In the genomic region with DNA sequence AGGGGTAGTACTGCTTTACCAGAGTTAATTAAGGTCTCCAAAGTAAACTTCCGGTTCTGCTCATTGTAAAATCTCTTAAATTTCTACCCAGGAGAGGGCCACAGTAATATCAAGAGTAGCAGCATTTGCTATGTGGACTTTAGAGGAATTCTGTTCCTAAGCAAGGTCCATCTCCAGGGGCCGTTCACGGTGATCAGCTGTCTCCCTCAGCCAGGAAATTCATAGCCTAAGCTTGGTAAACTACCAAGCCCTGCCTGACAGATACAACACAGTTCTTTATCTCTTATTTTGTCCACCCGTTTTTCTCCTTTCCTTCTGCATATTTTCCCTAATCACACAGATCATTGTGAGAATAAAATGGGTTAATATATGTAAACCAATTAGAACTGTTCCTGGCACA, we compare ENCODE assay signal across 9 cellular contexts. TPM values are rescaled to one million over a fixed set of nuclear protein-coding genes. Genes with fewer than 3 reads are reported as not detected.
DNase-seq lines count a peak whose midpoint lies in the region; ATAC-seq and TF ChIP-seq lines count a peak whose summit lies in the region.
"Had no signal": no experiment of that assay in that cellular context is flagged by ENCODE, and none has a peak within 500 bp of the region (broad histone marks: within the 10 kb centered on the region; RNA-seq: fewer than 3 reads in every experiment).

No MANE protein-coding gene starts in this region.

- no peak overlapping the region for H3K27ac ChIP-seq in CD4-positive, CD25-positive, alpha-beta regulatory T cell (ENCODE audit: insufficient read depth, low read length, poor library complexity, severe bottlenecking)
- H3K27ac ChIP-seq in Panc1 (ENCODE audit: low read length) = peak overlapping the region; percentile 84; the same call in 1 of the 2 replicates
- no peak overlapping the region for H3K27ac ChIP-seq in iPS-18a (ENCODE audit: low read length)
- no peak overlapping the region for H3K27ac ChIP-seq in prostate gland
- H3K27ac ChIP-seq: thoracic aorta had no signal

- H3K4me3 ChIP-seq in CD4-positive, CD25-positive, alpha-beta regulatory T cell (ENCODE audit: low read depth, low read length) = no peak overlapping the region
- H3K4me3 ChIP-seq in GM12864 (ENCODE audit: low read depth, low read length) = peak overlapping the region; percentile 99; the same call in 1 of the 2 replicates
- peak overlapping the region in 1 of 2 experiments; percentile 94; a peak in 3 of 4 replicates for H3K4me3 ChIP-seq in Panc1 (ENCODE audit: low read depth in 2 of 2, low read length in 2 of 2)
- peak overlapping the region; percentile 86 for H3K4me3 ChIP-seq in iPS-18a (ENCODE audit: low read length)
- no peak overlapping the region for H3K4me3 ChIP-seq in prostate gland
- H3K4me3 ChIP-seq: thoracic aorta had no signal

- DNase-seq in CD4-positive, CD25-positive, alpha-beta regulatory T cell = no peak
- DNase-seq in GM12864 (ENCODE audit: low read depth) (no peak), Panc1 (ENCODE audit: low read depth, low spot score) (no peak), pons (ENCODE audit: low spot score) (no peak), prostate gland (ENCODE audit: low spot score) (no peak), cardiac septum (ENCODE audit: low spot score) (no peak)

- TF ChIP-seq POLR2A in prostate gland (IDR thresholded peaks at IDR 0.05) = no peak

- WGBS in prostate gland = 17% methylated on average over 4 of the region's 4 CpGs

- peaks cover 21 to 31% (median 26%) of the 10 kb centered on the region in 4 donors for H3K4me1 Mint-ChIP-seq in CD4-positive, CD25-positive, alpha-beta regulatory T cell

- POLR2A ChIA-PET in Panc1 (lab: Charles Lee) = no interaction called here

- intact Hi-C loops in Panc1 (cut with micrococcal nuclease; ENCODE audit: unreplicated experiment) (no loop called here), prostate gland (cut with DNase I) (no loop called here), cardiac septum (cut with DNase I) (no loop called here)

- peak overlapping the region in 1 of 3 donors; percentile 76 for H3K27ac Mint-ChIP-seq in CD4-positive, CD25-positive, alpha-beta regulatory T cell

- peak overlapping the region; percentile 88 for H3K9ac ChIP-seq in iPS-18a (ENCODE audit: low read length)

- in situ Hi-C loops in Panc1 (cut with HindIII; ENCODE audit: low pct_unique_long_range_greater_than_20kb, low sequenced_read_pairs) = no loop called here

- peak overlapping the region; percentile 40 to 58 (median 46) for H3K4me3 Mint-ChIP-seq in CD4-positive, CD25-positive, alpha-beta regulatory T cell

- TF ChIP-seq CTCF in GM12864 (IDR thresholded peaks at IDR 0.05; ENCODE audit: low read depth, low read length, missing control alignments) = no peak
- TF ChIP-seq CTCF in Panc1 (IDR thresholded peaks at IDR 0.05) = no peak
- TF ChIP-seq CTCF in prostate gland (IDR thresholded peaks at IDR 0.05) = no peak

- peaks cover 12% of the 10 kb centered on the region for H3K36me3 ChIP-seq in CD4-positive, CD25-positive, alpha-beta regulatory T cell (ENCODE audit: control insufficient read depth, insufficient read depth, low read length)
- peaks cover 39% of the 10 kb centered on the region for H3K36me3 ChIP-seq in Panc1 (ENCODE audit: control insufficient read depth, insufficient read depth, low read length)
- H3K36me3 ChIP-seq in iPS-18a (ENCODE audit: control insufficient read depth, low read depth, low read length) = peaks cover 45% of the 10 kb centered on the region
- H3K36me3 ChIP-seq in prostate gland = no peaks in the 10 kb centered on the region

- ATAC-seq in CD4-positive, CD25-positive, alpha-beta regulatory T cell (ENCODE audit: low read depth in 2 of 2) = no peak
- no peak for ATAC-seq in Panc1
- ATAC-seq in GM21423 (IDR thresholded peaks at IDR 0.05; ENCODE audit: unreplicated experiment) = no peak

- H3K9me3 ChIP-seq in CD4-positive, CD25-positive, alpha-beta regulatory T cell (ENCODE audit: control insufficient read depth in 2 of 2, low read length in 2 of 2) = no peaks in the 10 kb centered on the region
- H3K9me3 ChIP-seq in Panc1 (ENCODE audit: control insufficient read depth, insufficient read depth, low read depth, low read length) (no peaks in the 10 kb centered on the region), iPS-18a (ENCODE audit: control insufficient read depth, low read depth, low read length) (no peaks in the 10 kb centered on the region), prostate gland (no peaks in the 10 kb centered on the region)
- H3K9me3 ChIP-seq: thoracic aorta had no signal

- peaks cover 14% of the 10 kb centered on the region for H3K36me3 Mint-ChIP-seq in CD4-positive, CD25-positive, alpha-beta regulatory T cell

- H3K27me3 ChIP-seq in CD4-positive, CD25-positive, alpha-beta regulatory T cell (ENCODE audit: control insufficient read depth, insufficient read depth, low read length) = no peaks in the 10 kb centered on the region
- H3K27me3 ChIP-seq in Panc1 (ENCODE audit: control insufficient read depth, insufficient read depth, low read length) (no peaks in the 10 kb centered on the region), iPS-18a (ENCODE audit: control insufficient read depth, insufficient read depth, low read length) (no peaks in the 10 kb centered on the region), prostate gland (replicated peaks; ENCODE audit: insufficient read depth) (no peaks in the 10 kb centered on the region)

- CTCF ChIA-PET in Panc1 (lab: Charles Lee) = no interaction called here

- H3K4me1 ChIP-seq in CD4-positive, CD25-positive, alpha-beta regulatory T cell (ENCODE audit: control insufficient read depth, insufficient read depth, low read length, poor library complexity, severe bottlenecking) = peaks cover 17% of the 10 kb centered on the region
- H3K4me1 ChIP-seq in Panc1 (ENCODE audit: control insufficient read depth, insufficient read depth, low read length) (peaks cover 19% of the 10 kb centered on the region), iPS-18a (ENCODE audit: control insufficient read depth, low read depth, low read length) (peaks cover 18% of the 10 kb centered on the region), prostate gland (replicated peaks) (no peaks in the 10 kb centered on the region)

- H3K27me3 Mint-ChIP-seq in CD4-positive, CD25-positive, alpha-beta regulatory T cell = peaks cover 4% of the 10 kb centered on the region

- no TSS peak for BruUV-seq in Panc1 (replicated peaks; lab: Mats Ljungman, UMichigan)

- H3K9me3 Mint-ChIP-seq in CD4-positive, CD25-positive, alpha-beta regulatory T cell = no peaks in the 10 kb centered on the region

RNA-seq across cellular contexts. Expression of gene DUT, which starts 2.3 kb away (rescaled TPM):
- 60.3 TPM for total RNA-seq in CD4-positive, CD25-positive, alpha-beta regulatory T cell
- 100 to 1,000 TPM; 109 to 124 (median 117) TPM for polyA plus RNA-seq in CD4-positive, CD25-positive, alpha-beta regulatory T cell
- 220 TPM for total RNA-seq in Panc1 (2021; ENCODE audit: unreplicated experiment)
- 164 TPM for polyA plus RNA-seq in Panc1 (2012; ENCODE audit: insufficient read length)
- total RNA-seq in prostate gland = 100 to 1,000 TPM in 1 of 2 donors, 10 to 100 TPM in 1; 87.0 to 104 TPM
- total RNA-seq in cardiac septum = 66.9 TPM

Comparison
In these comparisons a context has a peak if more than half of its experiments do, and no peak if none do; other contexts are left out.
1. H3K4me3 ChIP-seq: peak in GM12864 (single experiment) and iPS-18a (single experiment); none in CD4-positive, CD25-positive, alpha-beta regulatory T cell (single experiment) and prostate gland (0 of 2).